10 cellular contexts compared by ENCODE assay signal in genomic region chr1:15089244-15089992, GRCh38.
DNase-seq lines count a peak whose midpoint lies in the region; ATAC-seq, FAIRE-seq and TF ChIP-seq lines count a peak whose summit lies in the region.
"Had no signal": no experiment of that assay in that cellular context is flagged by ENCODE, and none has a peak within 500 bp of the region (broad histone marks: within the 10 kb centered on the region; RNA-seq: fewer than 3 reads in every experiment).

No MANE protein-coding gene starts in this region.

- TF ChIP-seq CTCF in Calu3 (IDR thresholded peaks at IDR 0.05; ENCODE audit: unreplicated experiment): no peak

- H3K14ac ChIP-seq in neuronal stem cell (ENCODE audit: low read length): no peak overlapping the region

- no peak overlapping the region for H3K4me3 ChIP-seq in neuronal stem cell (ENCODE audit: low read length in 2 of 2)

- no peaks in the 10 kb centered on the region for H3K27me3 Mint-ChIP-seq in Calu3 (ENCODE audit: unreplicated experiment)

- H3K9me3 ChIP-seq in neuronal stem cell (replicated peaks in 1 of 2; ENCODE audit: control insufficient read depth in 2 of 2, insufficient read depth in 1 of 2, low read depth in 1 of 2, low read length in 2 of 2): no peaks in the 10 kb centered on the region

- H3K23ac ChIP-seq in neuronal stem cell (ENCODE audit: low read depth, low read length, poor library complexity): no peak overlapping the region

- H2BK12ac ChIP-seq in neuronal stem cell (ENCODE audit: low read length): no peak overlapping the region

- peaks cover 41% of the 10 kb centered on the region for H3K4me1 Mint-ChIP-seq in Calu3 (ENCODE audit: low read depth, unreplicated experiment)
- H3K4me1 Mint-ChIP-seq: CD4-positive, CD25-positive, alpha-beta regulatory T cell had no signal

- no peak overlapping the region for H2BK5ac ChIP-seq in neuronal stem cell (ENCODE audit: low read length)

- no peaks in the 10 kb centered on the region for H3K79me1 ChIP-seq in neuronal stem cell (ENCODE audit: low read depth, low read length)

- H3K4ac ChIP-seq in neuronal stem cell (ENCODE audit: low read length): no peak overlapping the region

- H3K4me1 ChIP-seq in neuronal stem cell (ENCODE audit: control insufficient read depth in 2 of 2, insufficient read depth in 1 of 2, low read depth in 1 of 2, low read length in 2 of 2): peaks cover 17 to 47% of the 10 kb centered on the region in 2 donors

- peak; percentile 12 for FAIRE-seq in endometrium (lab: Jason Lieb, UNC)

- no TSS peak for BruUV-seq in Calu3 (replicated peaks; lab: Mats Ljungman, UMichigan)

- no CpG with 5 or more reads among the region's 4 CpGs for WGBS in neuronal stem cell (ENCODE audit: extremely low coverage in 2 of 2, insufficient read length in 2 of 2, insufficient replicate concordance in 1 of 2), 2 donors

- no peak overlapping the region for H2BK120ac ChIP-seq in neuronal stem cell (ENCODE audit: low read depth, low read length)

- no peaks in the 10 kb centered on the region for H3K9me3 Mint-ChIP-seq in Calu3 (ENCODE audit: low read depth, unreplicated experiment)

- H4K91ac ChIP-seq in neuronal stem cell (ENCODE audit: low read depth, low read length, poor library complexity): no peak overlapping the region

- H2BK15ac ChIP-seq in neuronal stem cell (ENCODE audit: low read length): no peak overlapping the region

- no peak overlapping the region for H3K27ac ChIP-seq in neuronal stem cell (replicated peaks; ENCODE audit: low read length)

- peak overlapping the region; percentile 65 for H2AFZ ChIP-seq in neuronal stem cell (ENCODE audit: low read length)

- peak overlapping the region; percentile 12 for H3K18ac ChIP-seq in neuronal stem cell (ENCODE audit: low read length)

- intact Hi-C loops in Calu3 (cut with micrococcal nuclease; ENCODE audit: unreplicated experiment): no loop called here

- peak; percentile 57 for DNase-seq in Calu3
- DNase-seq in NCI-H510A treated with DMSO at 0.1 percent for 48 hours (lab: John Stamatoyannopoulos, UW): peak; percentile 45
- DNase-seq in neuronal stem cell (ENCODE audit: low spot score): no peak
- DNase-seq in SW 1271 (lab: John Stamatoyannopoulos, UW): no peak
- DNase-seq in AML-193 (lab: John Stamatoyannopoulos, UW): no peak
- no peak for DNase-seq in stimulated activated CD4-positive, alpha-beta T cell treated with anti-CD3 and anti-CD28 coated beads, Interleukin-1b, Interleukin-23, amount 100 ng/mL, for 48 hours
- DNase-seq: CD4-positive, CD25-positive, alpha-beta regulatory T cell; NCI-H1048 had no signal

- ATAC-seq in GM21390 (IDR thresholded peaks at IDR 0.05; ENCODE audit: unreplicated experiment): no peak

- no peak overlapping the region for H3K9ac ChIP-seq in neuronal stem cell (ENCODE audit: low read depth, low read length, poor library complexity)

- H3K4me3 Mint-ChIP-seq in Calu3 (ENCODE audit: low read depth, unreplicated experiment): peak overlapping the region; percentile 73
- H3K4me3 Mint-ChIP-seq: CD4-positive, CD25-positive, alpha-beta regulatory T cell had no signal

- no peak overlapping the region for H3K4me2 ChIP-seq in neuronal stem cell (ENCODE audit: insufficient read depth, low read length, poor library complexity, severe bottlenecking)

- no peaks in the 10 kb centered on the region for H3K27me3 ChIP-seq in neuronal stem cell (ENCODE audit: control insufficient read depth in 3 of 3, insufficient read depth in 3 of 3, low read depth in 1 of 3, low read length in 3 of 3)

- CTCF ChIA-PET in Calu3 (lab: Charles Lee): interaction anchor here (0.7 kb wide), 2 partner anchors 27 to 131 kb away, joined by 3 to 5 read pairs; no protein-coding TSS in a partner anchor

- no peak overlapping the region for H2AK5ac ChIP-seq in neuronal stem cell (ENCODE audit: low read depth, low read length)

- peak overlapping the region; percentile 95 for H3K27ac Mint-ChIP-seq in Calu3 (ENCODE audit: unreplicated experiment)
- H3K27ac Mint-ChIP-seq: CD4-positive, CD25-positive, alpha-beta regulatory T cell had no signal

- no peak overlapping the region for H4K8ac ChIP-seq in neuronal stem cell (ENCODE audit: low read depth, low read length)

- H3K36me3 Mint-ChIP-seq in Calu3 (ENCODE audit: insufficient read depth, unreplicated experiment): peaks cover 6% of the 10 kb centered on the region
- H3K36me3 Mint-ChIP-seq: CD4-positive, CD25-positive, alpha-beta regulatory T cell had no signal

- no peaks in the 10 kb centered on the region for H3K36me3 ChIP-seq in neuronal stem cell (replicated peaks in 1 of 2; ENCODE audit: control insufficient read depth in 2 of 2, insufficient read depth in 2 of 2, low read length in 2 of 2)

Comparison
In these comparisons a context has a peak if more than half of its experiments do, and no peak if none do; other contexts are left out.
1. DNase-seq: peak in Calu3 (single experiment) and NCI-H510A treated with DMSO at 0.1 percent for 48 hours (single experiment); none in neuronal stem cell (single experiment), SW 1271 (0 of 2), AML-193 (0 of 2) and stimulated activated CD4-positive, alpha-beta T cell treated with anti-CD3 and anti-CD28 coated beads, Interleukin-1b, Interleukin-23, amount 100 ng/mL, for 48 hours (single experiment).